In genomic region chr6:158999154-158999668, GRCh38 we compare ENCODE assay signal across 8 cellular contexts.
DNase-seq lines count a peak whose midpoint lies in the region; FAIRE-seq and TF ChIP-seq lines count a peak whose summit lies in the region.

No MANE protein-coding gene starts in this region.

- H3K4me3 ChIP-seq in HEK293 (ENCODE audit: low read depth, low read length) (peak overlapping the region; percentile 75), coronary artery (peak overlapping the region; percentile 83), mucosa of rectum (ENCODE audit: low read length in 2 of 2) (peak overlapping the region; percentile 89 to 95)

- H3K27ac ChIP-seq in HEK293 (ENCODE audit: extremely low read depth, low read depth, low read length) (peak overlapping the region; percentile 28; the same call in 1 of the 2 replicates), coronary artery (peak overlapping the region; percentile 52 to 78), mucosa of rectum (ENCODE audit: low read depth in 2 of 2, low read length in 2 of 2) (peak overlapping the region; percentile 96 to 97)

- H3K4me1 ChIP-seq in HEK293 (ENCODE audit: control insufficient read depth, insufficient read depth, low read length) (no peaks in the 10 kb centered on the region), mucosa of rectum (ENCODE audit: control insufficient read depth in 2 of 2, insufficient read depth in 2 of 2, low read length in 2 of 2) (peaks cover 4 to 12% of the 10 kb centered on the region in 2 donors)

- H3K9me3 ChIP-seq in HEK293 (ENCODE audit: control insufficient read depth, insufficient read depth, low read depth, low read length) (no peaks in the 10 kb centered on the region), mucosa of rectum (ENCODE audit: control insufficient read depth in 2 of 2, low read length in 2 of 2) (no peaks in the 10 kb centered on the region)

- peak overlapping the region; percentile 83 to 84 for H3K9ac ChIP-seq in mucosa of rectum (ENCODE audit: low read depth in 1 of 2, low read length in 2 of 2)

- no peaks in the 10 kb centered on the region for H3K27me3 ChIP-seq in mucosa of rectum (ENCODE audit: control insufficient read depth in 2 of 2, insufficient read depth in 2 of 2, low read length in 2 of 2)

- TF ChIP-seq CTCF in HEK293 (tag by site-specific recombination; IDR thresholded peaks at IDR 0.05), result no peak
- TF ChIP-seq CTCF in coronary artery (IDR thresholded peaks at IDR 0.05), result no peak

- peaks cover 0 to 4% of the 10 kb centered on the region in 2 experiments; a peak in 2 of 3 replicates for H3K36me3 ChIP-seq in HEK293 (ENCODE audit: control insufficient read depth in 2 of 2, insufficient read depth in 1 of 2, low read length in 2 of 2)
- H3K36me3 ChIP-seq in mucosa of rectum (ENCODE audit: control insufficient read depth in 2 of 2, insufficient read depth in 2 of 2, low read length in 2 of 2), result no peaks in the 10 kb centered on the region

- DNase-seq in GM18507 (ENCODE audit: extremely low spot score, insufficient read length, low read depth) (no peak), NCI-H226 (peak; percentile 13), coronary artery (ENCODE audit: low spot score) (no peak), NCI-H510A treated with DMSO at 0.1 percent for 48 hours (lab: John Stamatoyannopoulos, UW) (no peak)
- no peak for DNase-seq in activated effector memory CD4-positive, alpha-beta T cell treated with anti-CD3 and anti-CD28 coated beads, Interleukin-2, amount 50 U/mL, for 16 hours
- DNase-seq in stimulated activated CD4-positive, alpha-beta T cell treated with anti-CD3 and anti-CD28 coated beads, Interleukin-2, amount 100 ng/mL, for 48 hours, result no peak

- FAIRE-seq in GM18507 (lab: Jason Lieb, UNC), result peak; percentile 54

- POLR2A ChIA-PET in HEK293 (lab: Yijun Ruan, JAX), result interaction anchor here (0.5 to 2.2 kb wide), 13 partner anchors 9 to 757 kb away, joined by 3 to 15 read pairs (median 5); partner anchors contain the start of gene DYNLT1

- CTCF ChIA-PET in HEK293 (lab: Yijun Ruan, JAX), result interaction anchor here (0.7 to 2.4 kb wide), 5 partner anchors 12 to 678 kb away, joined by 3 to 11 read pairs (median 4); no protein-coding TSS in a partner anchor

TF ChIP-seq in HEK293, 187 proteins besides CTCF, POLR2A, EP300 and RAD21:
- peak; percentile 82 for TF ChIP-seq ZNF600 (tag by site-specific recombination; IDR thresholded peaks at IDR 0.05)
- TF ChIP-seq TCF7L2 (IDR thresholded peaks at IDR 0.05; ENCODE audit: borderline replicate concordance, low read depth, low read length), result no peak
- TF ChIP-seq ZNF146 (tag by site-specific recombination; IDR thresholded peaks at IDR 0.05), result 0 out of 2 replicates have a peak, but pooled peaks have one; percentile 5
- peak; percentile 92 for TF ChIP-seq MYNN (tag by site-specific recombination; IDR thresholded peaks at IDR 0.05; ENCODE audit: borderline replicate concordance)
- TF ChIP-seq ZBTB6 (tag by site-specific recombination; IDR thresholded peaks at IDR 0.05), result no peak
- TF ChIP-seq ZFP69B (tag by site-specific recombination; IDR thresholded peaks at IDR 0.05), result no peak
- no peak for TF ChIP-seq ZNF24 (tag by site-specific recombination; IDR thresholded peaks at IDR 0.05)
- TF ChIP-seq ZNF280D (tag by site-specific recombination; IDR thresholded peaks at IDR 0.05), result no peak
- TF ChIP-seq ZNF302 (tag by site-specific recombination; IDR thresholded peaks at IDR 0.05; ENCODE audit: low read depth), result no peak
- no peak for TF ChIP-seq ZNF155 (tag by site-specific recombination; IDR thresholded peaks at IDR 0.05)
- TF ChIP-seq BCL11A (tag by site-specific recombination; IDR thresholded peaks at IDR 0.05; ENCODE audit: low read depth), result no peak
- TF ChIP-seq ZNF626 (tag by site-specific recombination; IDR thresholded peaks at IDR 0.05), result no peak
- TF ChIP-seq ZNF391 (tag by site-specific recombination; IDR thresholded peaks at IDR 0.05; ENCODE audit: borderline replicate concordance, low read depth), result peak; percentile 92; the same call in 1 of the 2 replicates
- TF ChIP-seq SALL2 (tag by site-specific recombination; IDR thresholded peaks at IDR 0.05; ENCODE audit: borderline replicate concordance), result no peak
- TF ChIP-seq ZNF248 (tag by site-specific recombination; IDR thresholded peaks at IDR 0.05), result no peak
- no peak for TF ChIP-seq PBX3 (CRISPR knock-in tag; IDR thresholded peaks at IDR 0.05)
- no peak for TF ChIP-seq ZNF658 (tag by site-specific recombination; IDR thresholded peaks at IDR 0.05)
- TF ChIP-seq ZNF335 (tag by site-specific recombination; conservative IDR thresholded peaks at IDR 0.05), result peak; percentile 69

Comparison
In these comparisons a context has a peak if more than half of its experiments do, and no peak if none do; other contexts are left out.
1. H3K27ac ChIP-seq: peak in every context shown above with its lines; median percentile 96 in mucosa of rectum; 65 in coronary artery; 28 in HEK293.